Comparison of ENCODE assay signal across 25 cellular contexts in genomic region chr7:144001543-144001942, GRCh38. TPM values are rescaled to one million over a fixed set of nuclear protein-coding genes. Genes with fewer than 3 reads are reported as not detected.
DNase-seq lines count a peak whose midpoint lies in the region; ATAC-seq and TF ChIP-seq lines count a peak whose summit lies in the region.
"Had no signal": no experiment of that assay in that cellular context is flagged by ENCODE, and none has a peak within 500 bp of the region (broad histone marks: within the 10 kb centered on the region; RNA-seq: fewer than 3 reads in every experiment).

No MANE protein-coding gene starts in this region.

- peak overlapping the region; percentile 63 for H3K4me2 ChIP-seq in GM23248 (ENCODE audit: unreplicated experiment)
- H3K4me2 ChIP-seq: BLaER1 had no signal

- H3K27me3 ChIP-seq in GM23248 (replicated peaks; ENCODE audit: insufficient read depth), result no peaks in the 10 kb centered on the region
- no peaks in the 10 kb centered on the region for H3K27me3 ChIP-seq in adipocyte (replicated peaks; ENCODE audit: control insufficient read depth, insufficient read depth, low read length)
- H3K27me3 ChIP-seq: BLaER1, MG63 had no signal

- H3K4me1 ChIP-seq in GM23248 (ENCODE audit: insufficient read depth), result peaks cover 12% of the 10 kb centered on the region
- H3K4me1 ChIP-seq in adipocyte (ENCODE audit: control insufficient read depth, insufficient read depth, low read length), result no peaks in the 10 kb centered on the region
- H3K4me1 ChIP-seq: BLaER1, SJCRH30 had no signal

- H4K20me1 ChIP-seq in GM23248 (ENCODE audit: insufficient read depth), result no peaks in the 10 kb centered on the region
- H4K20me1 ChIP-seq: BLaER1 had no signal

- no peaks in the 10 kb centered on the region for H3K79me2 ChIP-seq in GM23248 (ENCODE audit: insufficient read depth)

- no peak for ATAC-seq in omental fat pad (ENCODE audit: low FRiP score)
- ATAC-seq: K562 had no signal

- in situ Hi-C loops in GM23248 (cut with MboI), result loop anchor here (10.0 kb wide), 1 partner anchor 117 kb away; no protein-coding TSS in a partner anchor

- WGBS in GM23248 (ENCODE audit: low coverage in 1 of 2, low lambda C conversion rate in 2 of 2, missing lambda C conversion rate in 2 of 2), 2 experiments, result 4 to 7% methylated on average over 3 of the region's 3 CpGs

- H3K27ac ChIP-seq in GM23248 (peak overlapping the region; percentile 16), substantia nigra (ENCODE audit: low read depth, low read length, poor library complexity, severe bottlenecking) (no peak overlapping the region)
- H3K27ac ChIP-seq: BLaER1, SJCRH30 had no signal

- DNase-seq in GM23248, result peak; percentile 70
- DNase-seq in adipocyte (ENCODE audit: low read depth), result peak; percentile 73
- DNase-seq in iris pigment epithelial cell (ENCODE audit: low read depth), result peak; percentile 53
- peak; percentile 3 for DNase-seq in stromal cell of bone marrow (ENCODE audit: low read depth)
- DNase-seq in islet precursor cell, result no peak
- no peak for DNase-seq in substantia nigra (lab: John Stamatoyannopoulos, UW)
- no peak for DNase-seq in omental fat pad (ENCODE audit: low spot score)
- DNase-seq: Caco-2; CD4-positive, alpha-beta T cell; DMS 273 treated with DMSO at 0.1 percent for 48 hours; DMS79 treated with DMSO at 0.1 percent for 48 hours; MG63; NCI-H1417; NCI-H1694 treated with DMSO at 0.1 percent for 48 hours; NCI-H2081 treated with DMSO at 0.1 percent for 48 hours; NCI-H2171 treated with DMSO at 0.1 percent for 48 hours; NCI-H524 treated with DMSO at 0.1 percent for 48 hours; OCI-M1; SJCRH30 had no signal

- peak overlapping the region; percentile 34 for H3K9ac ChIP-seq in GM23248
- no peak overlapping the region for H3K9ac ChIP-seq in adipocyte (ENCODE audit: low read length)
- H3K9ac ChIP-seq: BLaER1 had no signal

- H3K9me2 ChIP-seq in GM23248 (ENCODE audit: insufficient read depth), result no peaks in the 10 kb centered on the region

- H3F3A ChIP-seq in GM23248 (ENCODE audit: insufficient read depth), result peaks cover 15% of the 10 kb centered on the region; the same call in 1 of the 2 replicates

- no peak for TF ChIP-seq CTCF in omental fat pad (IDR thresholded peaks at IDR 0.05)

- H3K36me3 ChIP-seq in GM23248 (ENCODE audit: low read depth), result no peaks in the 10 kb centered on the region
- no peaks in the 10 kb centered on the region for H3K36me3 ChIP-seq in adipocyte (ENCODE audit: control insufficient read depth, insufficient read depth, low read length, severe bottlenecking)
- H3K36me3 ChIP-seq: BLaER1, MG63, SJCRH30 had no signal

- H2AFZ ChIP-seq in GM23248, result peak overlapping the region; percentile 69

- H3K4me3 ChIP-seq in GM23248 (peak overlapping the region; percentile 52), adipocyte (ENCODE audit: low read length) (no peak overlapping the region)
- H3K4me3 ChIP-seq: BLaER1, K562, MG63, SJCRH30 had no signal

- no peaks in the 10 kb centered on the region for H3K9me3 ChIP-seq in GM23248 (ENCODE audit: low read depth)
- H3K9me3 ChIP-seq in adipocyte (ENCODE audit: control insufficient read depth, low read length), result no peaks in the 10 kb centered on the region
- H3K9me3 ChIP-seq: BLaER1, MG63, SJCRH30 had no signal

RNA-seq across cellular contexts. Expression of gene OR6B1, which starts 1.4 kb away (rescaled TPM):
- total RNA-seq in GM23248 (2014; rRNA removed; shearing (Covaris generic)), result not detected in 2 replicates
- not detected in 2 replicates for polyA plus RNA-seq in GM23248 (2016; fragmentation: Nextera tagmentation; extraction: Ambion mirVana)
- total RNA-seq in omental fat pad, result not detected
- total RNA-seq: A673; Caco-2; CD4-positive, alpha-beta T cell; G401; H4; K562; LHCN-M2; SJCRH30 had no signal
- polyA plus RNA-seq: K562 had no signal

RNA-seq across cellular contexts. Expression of gene OR2F1, which starts 46.9 kb away (rescaled TPM):
- total RNA-seq in GM23248 (2014; rRNA removed; shearing (Covaris generic)), result not detected in 2 replicates
- polyA plus RNA-seq in GM23248 (2016; fragmentation: Nextera tagmentation; extraction: Ambion mirVana), result not detected in 2 replicates
- total RNA-seq in omental fat pad, result not detected
- total RNA-seq: A673; Caco-2; CD4-positive, alpha-beta T cell; G401; H4; K562; LHCN-M2; SJCRH30 had no signal
- polyA plus RNA-seq: K562 had no signal

RNA-seq across cellular contexts. Expression of gene OR2A5, which starts 47.2 kb away (rescaled TPM):
- total RNA-seq in GM23248 (2014; rRNA removed; shearing (Covaris generic)), result not detected in 2 replicates
- polyA plus RNA-seq in GM23248 (2016; fragmentation: Nextera tagmentation; extraction: Ambion mirVana), result not detected in 2 replicates
- total RNA-seq in omental fat pad, result not detected
- total RNA-seq: A673; Caco-2; CD4-positive, alpha-beta T cell; G401; H4; K562; LHCN-M2; SJCRH30 had no signal
- polyA plus RNA-seq: K562 had no signal

Comparison
In these comparisons a context has a peak if more than half of its experiments do, and no peak if none do; other contexts are left out.
1. DNase-seq: peak in GM23248 (single experiment), adipocyte (single experiment), iris pigment epithelial cell (single experiment) and stromal cell of bone marrow (single experiment); none in islet precursor cell (single experiment), substantia nigra (0 of 49) and omental fat pad (single experiment).